8 cellular contexts compared by ENCODE assay signal in genomic region chr10:101779544-101780186, GRCh38. TPM values are rescaled to one million over a fixed set of nuclear protein-coding genes. Genes with fewer than 3 reads are reported as not detected.
DNase-seq lines count a peak whose midpoint lies in the region; ATAC-seq lines count a peak whose summit lies in the region.

No MANE protein-coding gene starts in this region.

- H3K4me3 ChIP-seq in HUES64 (ENCODE audit: low read length), result peak overlapping the region; percentile 54

- 3% methylated on average over 51 of the region's 51 CpGs for WGBS in HUES64

- peak overlapping the region; percentile 60 for H3K9ac ChIP-seq in HUES64 (ENCODE audit: low read depth, low read length)

- DNase-seq in NCI-H1436 (lab: John Stamatoyannopoulos, UW), result peak; percentile 48
- DNase-seq in NCI-H1436 treated with DMSO at 0.1 percent for 48 hours (lab: John Stamatoyannopoulos, UW), result no peak
- DNase-seq in caudate nucleus (lab: John Stamatoyannopoulos, UW), result peak in 54 of 61 donors; percentile 4 to 72 (median 40)
- DNase-seq in iris pigment epithelial cell (ENCODE audit: low read depth), result peak; percentile 54
- DNase-seq in stimulated activated CD4-positive, alpha-beta T cell treated with anti-CD3 and anti-CD28 coated beads, Interleukin-12 subunit alpha, Interleukin-12 subunit beta, amount 100 ng/mL, for 24 hours (ENCODE audit: low read depth in 2 of 2), result peak; percentile 68 to 88
- no peak for DNase-seq in DMS114 treated with DMSO at 0.1 percent for 48 hours (lab: John Stamatoyannopoulos, UW; ENCODE audit: unreplicated experiment)

- H3K4me1 ChIP-seq in HUES64 (ENCODE audit: insufficient read depth, low read length), result peaks cover 27% of the 10 kb centered on the region

- ATAC-seq in activated CD4-positive, CD25-positive, alpha-beta regulatory T cell treated with anti-CD3 and anti-CD28 coated beads, Interleukin-2, amount 50 U/mL, for 24 hours, result peak; percentile 57 to 61

- H3K27ac ChIP-seq in HUES64 (ENCODE audit: low read depth, low read length) (peak overlapping the region; percentile 86), caudate nucleus (ENCODE audit: low read depth, low read length) (no peak overlapping the region)

- H3K27me3 ChIP-seq in HUES64 (ENCODE audit: insufficient read depth, low read length), result peaks cover 53% of the 10 kb centered on the region

- H3K9me3 ChIP-seq in HUES64 (ENCODE audit: insufficient read depth, low read depth, low read length), result no peaks in the 10 kb centered on the region; the same call in 1 of the 2 replicates

- H3K36me3 ChIP-seq in HUES64 (ENCODE audit: insufficient read depth, low read length), result peaks cover 10% of the 10 kb centered on the region; the same call in 1 of the 2 replicates

RNA-seq across cellular contexts. Expression of gene NPM3, which starts 3.6 kb away (rescaled TPM):
- polyA plus RNA-seq in HUES64 (2013, experiment 1 of 2), result 137 TPM
- polyA plus RNA-seq in HUES64 (2013, experiment 2 of 2), result 136 TPM

RNA-seq across cellular contexts. Expression of gene FGF8, which starts 3.8 kb away (rescaled TPM):
- 22.1 TPM for polyA plus RNA-seq in HUES64 (2013, experiment 1 of 2)
- polyA plus RNA-seq in HUES64 (2013, experiment 2 of 2), result 20.0 TPM

RNA-seq across cellular contexts. Expression of gene OGA, which starts 38.6 kb away (rescaled TPM):
- 61.0 TPM for polyA plus RNA-seq in HUES64 (2013, experiment 1 of 2)
- 71.3 TPM for polyA plus RNA-seq in HUES64 (2013, experiment 2 of 2)

Comparison
In these comparisons a context has a peak if more than half of its experiments do, and no peak if none do; other contexts are left out.
1. DNase-seq: peak in NCI-H1436 (single experiment), caudate nucleus (54 of 61), iris pigment epithelial cell (single experiment) and stimulated activated CD4-positive, alpha-beta T cell treated with anti-CD3 and anti-CD28 coated beads, Interleukin-12 subunit alpha, Interleukin-12 subunit beta, amount 100 ng/mL, for 24 hours (2 of 2); none in NCI-H1436 treated with DMSO at 0.1 percent for 48 hours (single experiment) and DMS114 treated with DMSO at 0.1 percent for 48 hours (single experiment).